In genomic region chr1:212463565-212464270, GRCh38 we compare ENCODE assay signal across 33 cellular contexts. TPM values are rescaled to one million over a fixed set of nuclear protein-coding genes. Genes with fewer than 3 reads are reported as not detected.
DNase-seq lines count a peak whose midpoint lies in the region; ATAC-seq, FAIRE-seq and TF ChIP-seq lines count a peak whose summit lies in the region.
"Had no signal": no experiment of that assay in that cellular context is flagged by ENCODE, and none has a peak within 500 bp of the region (broad histone marks: within the 10 kb centered on the region; RNA-seq: fewer than 3 reads in every experiment).

No MANE protein-coding gene starts in this region.

- CTCF ChIA-PET in MCF 10A (lab: Yijun Ruan, JAX): interaction anchor here (0.5 to 15.8 kb wide), 14 partner anchors 8 to 783 kb away, joined by 3 to 481 read pairs (median 5); partner anchors contain the start of genes DTL and INTS7

- H3K27ac Mint-ChIP-seq in MCF 10A (ENCODE audit: low read depth, unreplicated experiment) (no peak overlapping the region), neural progenitor cell (peak overlapping the region; percentile 76)
- H3K27ac Mint-ChIP-seq in stimulated activated naive B cell treated with anti-CD40 and anti-IgM and Interleukin-4, amounts not matched to agents 10 μg/mL and 1 μg/mL and 100 μg/mL, for 72 hours: no peak overlapping the region
- no peak overlapping the region for H3K27ac Mint-ChIP-seq in activated naive CD8-positive, alpha-beta T cell treated with anti-CD3 and anti-CD28 coated beads for 36 hours
- H3K27ac Mint-ChIP-seq: activated CD4-positive, alpha-beta memory T cell treated with anti-CD3 and anti-CD28 coated beads for 36 hours; activated naive CD4-positive, alpha-beta T cell treated with anti-CD3 and anti-CD28 coated beads, Interleukin-2, amount 50 U/mL, for 72 hours; activated T-helper 2 cell treated with anti-CD3 and anti-CD28 coated beads, Interferon-gamma antibody, Interleukin-2, Interleukin-4, amounts not matched to agents 10 μg/mL and 5 μg/mL and 100 μg/mL, durations not matched to agents 14 hours and 24 hours and 36 hours; T-helper 17 cell had no signal

- no peaks in the 10 kb centered on the region for H3K27me3 Mint-ChIP-seq in MCF 10A (ENCODE audit: insufficient read depth, unreplicated experiment)
- H3K27me3 Mint-ChIP-seq in neural progenitor cell (ENCODE audit: insufficient read depth, low read depth): peaks cover 9% of the 10 kb centered on the region
- H3K27me3 Mint-ChIP-seq in stimulated activated naive B cell treated with anti-CD40 and anti-IgM and Interleukin-4, amounts not matched to agents 10 μg/mL and 1 μg/mL and 100 μg/mL, for 72 hours: no peaks in the 10 kb centered on the region
- H3K27me3 Mint-ChIP-seq in activated naive CD8-positive, alpha-beta T cell treated with anti-CD3 and anti-CD28 coated beads for 36 hours: no peaks in the 10 kb centered on the region
- H3K27me3 Mint-ChIP-seq: CD4-positive, CD25-positive, alpha-beta regulatory T cell had no signal

- H3F3A ChIP-seq in neural progenitor cell (ENCODE audit: low read depth): no peaks in the 10 kb centered on the region

- BruUV-seq in MCF 10A (replicated peaks; lab: Mats Ljungman, UMichigan): no TSS peak

- no peaks in the 10 kb centered on the region for H3K9me3 ChIP-seq in breast epithelium
- no peaks in the 10 kb centered on the region for H3K9me3 ChIP-seq in neural progenitor cell (ENCODE audit: low read depth)

- H3K27me3 ChIP-seq in breast epithelium (no peaks in the 10 kb centered on the region), dorsolateral prefrontal cortex (no peaks in the 10 kb centered on the region), neural progenitor cell (no peaks in the 10 kb centered on the region)
- H3K27me3 ChIP-seq: cardiac muscle cell had no signal

- H3K9ac ChIP-seq in neural progenitor cell: no peak overlapping the region
- H3K9ac ChIP-seq: KMS-11 had no signal

- peaks cover 0 to 7% of the 10 kb centered on the region in 2 donors for H3K4me1 ChIP-seq in breast epithelium
- H3K4me1 ChIP-seq in neural progenitor cell: peaks cover 12% of the 10 kb centered on the region

- no peaks in the 10 kb centered on the region for H4K20me1 ChIP-seq in neural progenitor cell (ENCODE audit: low read depth)

- H3K36me3 Mint-ChIP-seq in MCF 10A (ENCODE audit: insufficient read depth, unreplicated experiment) (peaks cover 4% of the 10 kb centered on the region), neural progenitor cell (no peaks in the 10 kb centered on the region)
- no peaks in the 10 kb centered on the region for H3K36me3 Mint-ChIP-seq in stimulated activated naive B cell treated with anti-CD40 and anti-IgM and Interleukin-4, amounts not matched to agents 10 μg/mL and 1 μg/mL and 100 μg/mL, for 72 hours
- no peaks in the 10 kb centered on the region for H3K36me3 Mint-ChIP-seq in activated naive CD8-positive, alpha-beta T cell treated with anti-CD3 and anti-CD28 coated beads for 36 hours
- H3K36me3 Mint-ChIP-seq: activated CD4-positive, alpha-beta memory T cell treated with anti-CD3 and anti-CD28 coated beads for 36 hours; activated naive CD4-positive, alpha-beta T cell treated with anti-CD3 and anti-CD28 coated beads, Interleukin-2, amount 50 U/mL, for 72 hours; CD4-positive, CD25-positive, alpha-beta regulatory T cell; naive thymus-derived CD8-positive, alpha-beta T cell had no signal

- H3K4me1 Mint-ChIP-seq in MCF 10A (ENCODE audit: insufficient read depth, unreplicated experiment) (no peaks in the 10 kb centered on the region), neural progenitor cell (peaks cover 42% of the 10 kb centered on the region)
- peaks cover 0 to under 1% of the 10 kb centered on the region in 2 donors for H3K4me1 Mint-ChIP-seq in stimulated activated naive B cell treated with anti-CD40 and anti-IgM and Interleukin-4, amounts not matched to agents 10 μg/mL and 1 μg/mL and 100 μg/mL, for 72 hours
- H3K4me1 Mint-ChIP-seq in activated naive CD8-positive, alpha-beta T cell treated with anti-CD3 and anti-CD28 coated beads for 36 hours: peaks cover 3% of the 10 kb centered on the region
- H3K4me1 Mint-ChIP-seq: T-helper 17 cell had no signal

- H3K4me2 ChIP-seq in neural progenitor cell: no peak overlapping the region
- H3K4me2 ChIP-seq: KMS-11 had no signal

- H3K4me3 Mint-ChIP-seq in MCF 10A (ENCODE audit: unreplicated experiment) (no peak overlapping the region), neural progenitor cell (peak overlapping the region; percentile 73)
- H3K4me3 Mint-ChIP-seq in stimulated activated naive B cell treated with anti-CD40 and anti-IgM and Interleukin-4, amounts not matched to agents 10 μg/mL and 1 μg/mL and 100 μg/mL, for 72 hours: no peak overlapping the region
- H3K4me3 Mint-ChIP-seq in activated naive CD8-positive, alpha-beta T cell treated with anti-CD3 and anti-CD28 coated beads for 36 hours: no peak overlapping the region
- H3K4me3 Mint-ChIP-seq: activated CD4-positive, alpha-beta memory T cell treated with anti-CD3 and anti-CD28 coated beads for 36 hours; CD4-positive, CD25-positive, alpha-beta regulatory T cell; naive thymus-derived CD8-positive, alpha-beta T cell; T-helper 17 cell had no signal

- FAIRE-seq in HTR-8/SVneo (lab: Jason Lieb, UNC): no peak
- FAIRE-seq: GM12892, islet of Langerhans, small intestine had no signal

- no peak for ATAC-seq in stimulated activated naive B cell treated with anti-CD40 and anti-IgM and Interleukin-4, amounts not matched to agents 10 μg/mL and 1 μg/mL and 100 μg/mL, for 72 hours (replicated peaks)
- ATAC-seq: activated naive CD4-positive, alpha-beta T cell treated with anti-CD3 and anti-CD28 coated beads, Interleukin-2, amount 50 U/mL, for 72 hours; left ventricle myocardium superior; naive thymus-derived CD8-positive, alpha-beta T cell; PC-3; Right ventricle myocardium inferior; SK-N-SH treated with all-trans-retinoic acid at 6 μM for 48 hours; T-helper 17 cell had no signal

- DNase-seq in breast epithelium (ENCODE audit: low spot score in 2 of 2) (no peak), MCF 10A (ENCODE audit: unreplicated experiment) (no peak), dorsolateral prefrontal cortex (no peak), neural progenitor cell (ENCODE audit: low spot score) (no peak), HTR-8/SVneo (ENCODE audit: insufficient read length, low spot score) (no peak), NCI-H446 (lab: John Stamatoyannopoulos, UW) (no peak)
- DNase-seq in stimulated activated naive B cell treated with anti-CD40 and anti-IgM and Interleukin-4, amounts not matched to agents 10 μg/mL and 1 μg/mL and 100 μg/mL, for 72 hours: no peak
- no peak for DNase-seq in activated naive CD8-positive, alpha-beta T cell treated with anti-CD3 and anti-CD28 coated beads for 36 hours
- DNase-seq: activated CD4-positive, alpha-beta memory T cell treated with anti-CD3 and anti-CD28 coated beads for 36 hours; activated CD4-positive, CD25-positive, alpha-beta regulatory T cell treated with anti-CD3 and anti-CD28 coated beads, Interleukin-2, amount 50 U/mL, for 72 hours; activated CD8-positive, alpha-beta memory T cell treated with anti-CD3 and anti-CD28 coated beads, Interleukin-2, amount 50 U/mL, for 48 hours; CD4-positive, CD25-positive, alpha-beta regulatory T cell; dermis blood vessel endothelial cell; DMS 273 treated with DMSO at 0.1 percent for 48 hours; EL; left ventricle myocardium superior; NCI-H1436; NCI-H2107; NCI-H510A; PC-3; small intestine; stimulated activated CD4-positive, alpha-beta T cell treated with anti-CD3 and anti-CD28 coated beads, Interleukin-2, amount 100 ng/mL, for 24 hours; T-helper 17 cell had no signal

- intact Hi-C loops in breast epithelium (cut with DNase I; ENCODE audit: low total_unique reads) (no loop called here), MCF 10A (cut with micrococcal nuclease) (no loop called here), dorsolateral prefrontal cortex (cut with DNase I) (no loop called here)

- no peak for TF ChIP-seq POLR2A in breast epithelium (IDR thresholded peaks at IDR 0.05)

- no peak overlapping the region for H3K4me3 ChIP-seq in breast epithelium
- H3K4me3 ChIP-seq in dorsolateral prefrontal cortex: no peak overlapping the region
- no peak overlapping the region for H3K4me3 ChIP-seq in neural progenitor cell
- H3K4me3 ChIP-seq: cardiac muscle cell had no signal

- H3K27ac ChIP-seq in breast epithelium (peak overlapping the region; percentile 33 to 55), dorsolateral prefrontal cortex (peak overlapping the region in 47 of 59 donors; percentile 11 to 99 (median 94)), neural progenitor cell (no peak overlapping the region)
- H3K27ac ChIP-seq: 22Rv1, cardiac muscle cell, KMS-11 had no signal

- H3K9me3 Mint-ChIP-seq in MCF 10A (ENCODE audit: unreplicated experiment): no peaks in the 10 kb centered on the region
- H3K9me3 Mint-ChIP-seq in neural progenitor cell: peaks cover 2% of the 10 kb centered on the region
- H3K9me3 Mint-ChIP-seq in stimulated activated naive B cell treated with anti-CD40 and anti-IgM and Interleukin-4, amounts not matched to agents 10 μg/mL and 1 μg/mL and 100 μg/mL, for 72 hours: peaks cover 0 to 1% of the 10 kb centered on the region in 2 donors
- H3K9me3 Mint-ChIP-seq in activated naive CD8-positive, alpha-beta T cell treated with anti-CD3 and anti-CD28 coated beads for 36 hours: no peaks in the 10 kb centered on the region
- H3K9me3 Mint-ChIP-seq: activated CD4-positive, alpha-beta memory T cell treated with anti-CD3 and anti-CD28 coated beads for 36 hours; activated naive CD4-positive, alpha-beta T cell treated with anti-CD3 and anti-CD28 coated beads, Interleukin-2, amount 50 U/mL, for 72 hours; activated T-helper 2 cell treated with anti-CD3 and anti-CD28 coated beads, Interferon-gamma antibody, Interleukin-2, Interleukin-4, amounts not matched to agents 10 μg/mL and 5 μg/mL and 100 μg/mL, durations not matched to agents 14 hours and 24 hours and 36 hours; CD4-positive, CD25-positive, alpha-beta regulatory T cell; naive thymus-derived CD8-positive, alpha-beta T cell had no signal

- H3K36me3 ChIP-seq in breast epithelium (no peaks in the 10 kb centered on the region), neural progenitor cell (no peaks in the 10 kb centered on the region)
- H3K36me3 ChIP-seq: cardiac muscle cell had no signal

- H2AFZ ChIP-seq in neural progenitor cell (replicated peaks): no peak overlapping the region

- POLR2A ChIA-PET in MCF 10A (lab: Yijun Ruan, JAX): interaction anchor here (0.5 to 1.4 kb wide), 3 partner anchors 110 to 394 kb away, joined by 3 to 7 read pairs (median 4); partner anchors contain the start of gene FLVCR1

- H3K79me2 ChIP-seq in neural progenitor cell (ENCODE audit: low read depth): no peaks in the 10 kb centered on the region

- TF ChIP-seq CTCF in breast epithelium (IDR thresholded peaks at IDR 0.05) (no peak), MCF 10A (IDR thresholded peaks at IDR 0.05; ENCODE audit: unreplicated experiment) (no peak), dorsolateral prefrontal cortex (IDR thresholded peaks at IDR 0.05 in 54 of 56, conservative IDR thresholded peaks at IDR 0.05 in 2 of 56; ENCODE audit: low read depth in 1 of 56, partially characterized antibody in 56 of 56) (no peak), neural progenitor cell (IDR thresholded peaks at IDR 0.05) (no peak)

RNA-seq across cellular contexts. Expression of gene NENF, which starts 31.0 kb away (rescaled TPM):
- 100 to 1,000 TPM in 2 of 3 donors, 10 to 100 TPM in 1; 78.9 to 142 (median 142) TPM for total RNA-seq in breast epithelium
- 110 and 122 TPM in 2 replicates for total RNA-seq in MCF 10A (2022)
- 100 to 1,000 TPM in 3 of 120 experiments, 10 to 100 TPM in 117; 43.3 to 144 (median 67.5) TPM for total RNA-seq in dorsolateral prefrontal cortex
- 6.8 and 8.2 TPM in 2 replicates for total RNA-seq in neural progenitor cell (ENCODE audit: low replicate concordance)
- total RNA-seq in activated naive CD8-positive, alpha-beta T cell treated with anti-CD3 and anti-CD28 coated beads for 36 hours: 10 to 100 TPM; 36.4 to 38.7 TPM

RNA-seq across cellular contexts. Expression of gene PACC1, which starts 49.0 kb away (rescaled TPM):
- total RNA-seq in breast epithelium (1 to 10 TPM; 2.7 to 6.2 (median 4.2) TPM), MCF 10A (2022) (23.0 and 23.3 TPM in 2 replicates), dorsolateral prefrontal cortex (10 to 100 TPM in 118 of 120 experiments, 1 to 10 TPM in 2; 6.9 to 82.7 (median 24.1) TPM), neural progenitor cell (ENCODE audit: low replicate concordance) (16.5 and 21.1 TPM in 2 replicates)
- total RNA-seq in activated naive CD8-positive, alpha-beta T cell treated with anti-CD3 and anti-CD28 coated beads for 36 hours: 10 to 100 TPM; 12.7 to 13.9 TPM
